17 cellular contexts compared by ENCODE assay signal in the genomic region with DNA sequence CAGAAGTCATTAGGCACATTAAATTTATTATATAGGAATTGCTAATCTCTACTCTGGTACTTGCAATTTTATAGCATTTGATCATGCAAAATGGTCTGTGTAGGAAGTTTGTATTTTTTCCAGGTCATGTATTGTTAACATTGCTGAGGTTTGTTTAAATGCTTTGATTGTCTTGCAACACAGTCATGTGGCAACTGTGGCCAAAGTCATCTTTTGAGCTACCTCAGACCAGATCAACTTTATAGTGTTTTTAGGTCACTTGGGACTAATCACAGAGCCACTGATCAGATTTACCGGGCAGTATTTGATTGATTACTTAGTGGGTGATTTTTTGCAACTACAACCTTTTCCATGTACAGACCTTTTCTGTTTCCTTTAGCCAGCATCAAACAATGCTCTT. TPM values are rescaled to one million over a fixed set of nuclear protein-coding genes. Genes with fewer than 3 reads are reported as not detected.
DNase-seq lines count a peak whose midpoint lies in the region; ATAC-seq, FAIRE-seq and TF ChIP-seq lines count a peak whose summit lies in the region.
"Had no signal": no experiment of that assay in that cellular context is flagged by ENCODE, and none has a peak within 500 bp of the region (broad histone marks: within the 10 kb centered on the region; RNA-seq: fewer than 3 reads in every experiment).

No MANE protein-coding gene starts in this region.

- H3K27ac Mint-ChIP-seq in activated CD4-positive, alpha-beta T cell treated with anti-CD3 and anti-CD28 coated beads, Interleukin-2, amount 10 ng/mL, durations not matched to agents 7 days and 5 days = no peak overlapping the region
- H3K27ac Mint-ChIP-seq: CD8-positive, alpha-beta memory T cell had no signal

- no peak overlapping the region for H3K9ac ChIP-seq in liver (ENCODE audit: low read depth in 1 of 2, low read length in 2 of 2)
- H3K9ac ChIP-seq in HepG2 (ENCODE audit: insufficient read depth, low read depth, low read length) = no peak overlapping the region
- H3K9ac ChIP-seq: BLaER1 had no signal

- intact Hi-C loops in HepG2 (cut with micrococcal nuclease; ENCODE audit: unreplicated experiment) = no loop called here

- no peak overlapping the region for H3K4me3 Mint-ChIP-seq in activated CD4-positive, alpha-beta T cell treated with anti-CD3 and anti-CD28 coated beads, Interleukin-2, amount 10 ng/mL, durations not matched to agents 7 days and 5 days
- H3K4me3 Mint-ChIP-seq: CD8-positive, alpha-beta memory T cell had no signal

- H3K36me3 ChIP-seq in liver (ENCODE audit: control insufficient read depth in 4 of 4, insufficient read depth in 3 of 4, low read depth in 1 of 4, low read length in 3 of 4) = no peaks in the 10 kb centered on the region
- H3K36me3 ChIP-seq in HepG2 (replicated peaks in 1 of 2; ENCODE audit: control insufficient read depth in 1 of 2, insufficient read depth in 2 of 2, low read length in 2 of 2) = no peaks in the 10 kb centered on the region
- H3K36me3 ChIP-seq: BLaER1 had no signal

- POLR2A ChIA-PET in HepG2 (lab: Yijun Ruan, JAX) = no interaction called here
- POLR2A ChIA-PET in activated CD4-positive, alpha-beta T cell treated with anti-CD3 and anti-CD28 coated beads, Interleukin-2, amount 10 ng/mL, durations not matched to agents 7 days and 5 days (lab: Charles Lee) = no interaction called here

- no peak overlapping the region for H3K4me2 ChIP-seq in HepG2 (ENCODE audit: low read depth, low read length)
- H3K4me2 ChIP-seq: BLaER1 had no signal

- peaks cover 25% of the 10 kb centered on the region for H3K27me3 Mint-ChIP-seq in activated CD4-positive, alpha-beta T cell treated with anti-CD3 and anti-CD28 coated beads, Interleukin-2, amount 10 ng/mL, durations not matched to agents 7 days and 5 days

- TF ChIP-seq CTCF in liver (IDR thresholded peaks at IDR 0.05; ENCODE audit: low read depth, low read length, missing input control) (no peak), HepG2 (CRISPR knock-in tag; IDR thresholded peaks at IDR 0.05) (no peak), epithelial cell of esophagus (IDR thresholded peaks at IDR 0.05; ENCODE audit: insufficient read depth, low read depth, low read length, missing control alignments) (no peak), GM13977 (IDR thresholded peaks at IDR 0.05; ENCODE audit: extremely low read depth, insufficient read depth, missing control alignments) (no peak)

- no peaks in the 10 kb centered on the region for H3K9me3 ChIP-seq in liver (ENCODE audit: control insufficient read depth in 4 of 4, low read length in 3 of 4)
- H3K9me3 ChIP-seq in HepG2 (ENCODE audit: low read length) = no peaks in the 10 kb centered on the region
- H3K9me3 ChIP-seq: BLaER1, Caco-2 had no signal

- H3K4me1 ChIP-seq in liver (ENCODE audit: control insufficient read depth in 4 of 4, insufficient read depth in 4 of 4, low read length in 3 of 4) (peaks cover 2 to 11% (median 9%) of the 10 kb centered on the region in 4 donors), HepG2 (ENCODE audit: insufficient read depth, low read length) (no peaks in the 10 kb centered on the region)
- H3K4me1 ChIP-seq: BLaER1, Caco-2 had no signal

- H3K79me2 ChIP-seq in HepG2 (ENCODE audit: insufficient read depth, low read length) = no peaks in the 10 kb centered on the region

- no peak for ATAC-seq in HepG2
- ATAC-seq in left lobe of liver = peak; percentile 95
- ATAC-seq: HCT116 had no signal

- in situ Hi-C loops in HepG2 (cut with HindIII; ENCODE audit: extremely low pct_ligation_motif_present, low pct_unique_long_range_greater_than_20kb) (no loop called here), GM13977 (cut with MboI; ENCODE audit: low pct_unique_long_range_greater_than_20kb, low sequenced_read_pairs, unreplicated experiment) (no loop called here)

- TF ChIP-seq POLR2A in HepG2 (IDR thresholded peaks at IDR 0.05; ENCODE audit: insufficient read depth in 1 of 2, low read depth in 2 of 2, low read length in 2 of 2) = no peak

- no peaks in the 10 kb centered on the region for H3K4me1 Mint-ChIP-seq in activated CD4-positive, alpha-beta T cell treated with anti-CD3 and anti-CD28 coated beads, Interleukin-2, amount 10 ng/mL, durations not matched to agents 7 days and 5 days
- H3K4me1 Mint-ChIP-seq: CD8-positive, alpha-beta memory T cell had no signal

- DNase-seq in HepG2 (ENCODE audit: low spot score) (no peak), epithelial cell of esophagus (ENCODE audit: low read depth) (peak; percentile 38), left lobe of liver (ENCODE audit: low spot score) (peak; percentile 63), GM13977 (ENCODE audit: low spot score) (no peak), DMS 273 treated with DMSO at 0.1 percent for 48 hours (lab: John Stamatoyannopoulos, UW) (no peak), middle frontal gyrus (ENCODE audit: extremely low spot score, low spot score) (no peak)
- no peak for DNase-seq in activated CD4-positive, alpha-beta T cell treated with anti-CD3 and anti-CD28 coated beads, Interleukin-2, amount 10 ng/mL, durations not matched to agents 7 days and 5 days
- DNase-seq: 8988T; AML-193; Caco-2; CD8-positive, alpha-beta memory T cell; DMS53; GF-D8 had no signal

- no TSS peak for BruUV-seq in HepG2 (replicated peaks; lab: Mats Ljungman, UMichigan)

- FAIRE-seq in HepG2 (lab: Jason Lieb, UNC) = no peak
- FAIRE-seq: H54 had no signal

- WGBS in liver = 25% methylated on average over 1 of the region's 1 CpG
- WGBS in HepG2 (ENCODE audit: low lambda C conversion rate) = 0% methylated on average over 1 of the region's 1 CpG

- CTCF ChIA-PET in HepG2 (lab: Yijun Ruan, JAX; ENCODE audit: low intra/inter-chr PET ratio, low total read pairs) = no interaction called here
- CTCF ChIA-PET in activated CD4-positive, alpha-beta T cell treated with anti-CD3 and anti-CD28 coated beads, Interleukin-2, amount 10 ng/mL, durations not matched to agents 7 days and 5 days (lab: Charles Lee) = no interaction called here

- no peaks in the 10 kb centered on the region for H3K9me3 Mint-ChIP-seq in activated CD4-positive, alpha-beta T cell treated with anti-CD3 and anti-CD28 coated beads, Interleukin-2, amount 10 ng/mL, durations not matched to agents 7 days and 5 days
- H3K9me3 Mint-ChIP-seq: CD8-positive, alpha-beta memory T cell had no signal

- H4K20me1 ChIP-seq in HepG2 (ENCODE audit: insufficient read depth, low read length) = no peaks in the 10 kb centered on the region
- H4K20me1 ChIP-seq: BLaER1 had no signal

- TF ChIP-seq RAD21 in liver (IDR thresholded peaks at IDR 0.05) = no peak
- TF ChIP-seq RAD21 in HepG2 (CRISPR knock-in tag; IDR thresholded peaks at IDR 0.05) = no peak

- H3K27ac ChIP-seq in liver (ENCODE audit: low read depth in 1 of 2, low read length in 2 of 2) (peak overlapping the region in 1 of 2 donors; percentile 53), HepG2 (ENCODE audit: extremely low read length, insufficient read depth, low read length) (no peak overlapping the region)
- H3K27ac ChIP-seq: BLaER1 had no signal

- H3K36me3 Mint-ChIP-seq in activated CD4-positive, alpha-beta T cell treated with anti-CD3 and anti-CD28 coated beads, Interleukin-2, amount 10 ng/mL, durations not matched to agents 7 days and 5 days (ENCODE audit: low read depth) = no peaks in the 10 kb centered on the region
- H3K36me3 Mint-ChIP-seq: CD8-positive, alpha-beta memory T cell had no signal

- H3K4me3 ChIP-seq in liver (ENCODE audit: low read depth in 1 of 3, low read length in 3 of 3) = no peak overlapping the region
- H3K4me3 ChIP-seq in HepG2 (replicated peaks in 1 of 3; ENCODE audit: insufficient read depth in 1 of 3, low read depth in 2 of 3, low read length in 3 of 3) = no peak overlapping the region
- peak overlapping the region; percentile 63 for H3K4me3 ChIP-seq in epithelial cell of esophagus (ENCODE audit: low read length)
- H3K4me3 ChIP-seq: BLaER1 had no signal

- TF ChIP-seq EP300 in HepG2 (IDR thresholded peaks at IDR 0.05; ENCODE audit: low read depth in 2 of 2, low read length in 2 of 2) (no peak), HepG2 (CRISPR knock-in tag; IDR thresholded peaks at IDR 0.05; ENCODE audit: borderline replicate concordance) (no peak)

- H3K27me3 ChIP-seq in liver (ENCODE audit: control insufficient read depth in 4 of 4, insufficient read depth in 4 of 4, low read length in 3 of 4) (no peaks in the 10 kb centered on the region), HepG2 (ENCODE audit: control insufficient read depth in 1 of 2, insufficient read depth in 2 of 2, low read length in 2 of 2) (peaks cover 1 to 26% of the 10 kb centered on the region in 2 experiments; a peak in 3 of 5 replicates)
- H3K27me3 ChIP-seq: BLaER1 had no signal

- H2AFZ ChIP-seq in HepG2 (ENCODE audit: low read length) = no peak overlapping the region

RNA-seq across cellular contexts. Expression of gene SERPINB5, which starts 3.7 kb away (rescaled TPM):
- total RNA-seq in liver (not detected), HepG2 (2016; rRNA removed; fragmentation: Illumina TruSeq; extraction: Trizol) (not detected in 2 replicates), left lobe of liver (not detected)
- polyA plus RNA-seq in liver (under 1 TPM in 1 of 2 donors, not detected in 1; 0.05 TPM), HepG2 (2011; rRNA removed) (not detected in 2 replicates)
- total RNA-seq in HepG2 (2016; cell fraction: cytosol; rRNA removed; fragmentation: Illumina TruSeq; extraction: Trizol; ENCODE audit: low read depth) = not detected in 2 replicates
- not detected in 2 replicates for total RNA-seq in HepG2 (2016; cell fraction: insoluble cytoplasmic fraction; rRNA removed; fragmentation: Illumina TruSeq; extraction: Trizol)
- not detected in 2 replicates for total RNA-seq in HepG2 (2016; cell fraction: membrane; rRNA removed; fragmentation: Illumina TruSeq; extraction: Trizol)
- not detected in 2 replicates for total RNA-seq in HepG2 (2016; cell fraction: nucleus; rRNA removed; fragmentation: Illumina TruSeq; extraction: Trizol)
- not detected in 2 replicates for polyA plus RNA-seq in HepG2 (2011; cell fraction: cytosol; rRNA removed)
- polyA plus RNA-seq in HepG2 (2011; cell fraction: nucleus; rRNA removed) = not detected in 2 replicates
- polyA plus RNA-seq in HepG2 (2012) = not detected in 2 replicates
- polyA plus RNA-seq in HepG2 (2016; cell fraction: cytosol; fragmentation: Illumina TruSeq; extraction: Trizol; ENCODE audit: low read depth) = not detected in 2 replicates
- polyA plus RNA-seq in HepG2 (2016; cell fraction: insoluble cytoplasmic fraction; fragmentation: Illumina TruSeq; extraction: Trizol; ENCODE audit: low read depth) = not detected in 2 replicates
- polyA plus RNA-seq in HepG2 (2016; cell fraction: membrane; fragmentation: Illumina TruSeq; extraction: Trizol; ENCODE audit: low read depth) = not detected in 2 replicates
- not detected in 2 replicates for polyA plus RNA-seq in HepG2 (2016; cell fraction: nucleus; fragmentation: Illumina TruSeq; extraction: Trizol; ENCODE audit: insufficient read depth, low read depth)
- 133 TPM in 1 of 2 replicates, not detected in the other for polyA minus RNA-seq in HepG2 (2011; rRNA and poly(A)+ RNA removed; ENCODE audit: low replicate concordance)
- not detected in 2 replicates for polyA minus RNA-seq in HepG2 (2011; cell fraction: cytosol; rRNA and poly(A)+ RNA removed)
- not detected in 2 replicates for polyA minus RNA-seq in HepG2 (2011; cell fraction: nucleus; rRNA and poly(A)+ RNA removed)
- total RNA-seq in activated CD4-positive, alpha-beta T cell treated with anti-CD3 and anti-CD28 coated beads, Interleukin-2, amount 10 ng/mL, durations not matched to agents 7 days and 5 days = not detected
- total RNA-seq: Caco-2; CD8-positive, alpha-beta memory T cell had no signal
- polyA plus RNA-seq: CD8-positive, alpha-beta memory T cell had no signal

RNA-seq across cellular contexts. Expression of gene VPS4B, which starts 58.2 kb away (rescaled TPM):
- 10 to 100 TPM; 18.6 to 20.6 TPM for total RNA-seq in liver
- polyA plus RNA-seq in liver = 10 to 100 TPM; 12.2 to 17.7 TPM
- total RNA-seq in HepG2 (2016; rRNA removed; fragmentation: Illumina TruSeq; extraction: Trizol) = 25.9 and 38.3 TPM in 2 replicates
- 2.2 TPM in 2 replicates for total RNA-seq in HepG2 (2016; cell fraction: cytosol; rRNA removed; fragmentation: Illumina TruSeq; extraction: Trizol; ENCODE audit: low read depth)
- 28.6 and 39.0 TPM in 2 replicates for total RNA-seq in HepG2 (2016; cell fraction: insoluble cytoplasmic fraction; rRNA removed; fragmentation: Illumina TruSeq; extraction: Trizol)
- 7.0 and 9.1 TPM in 2 replicates for total RNA-seq in HepG2 (2016; cell fraction: membrane; rRNA removed; fragmentation: Illumina TruSeq; extraction: Trizol)
- total RNA-seq in HepG2 (2016; cell fraction: nucleus; rRNA removed; fragmentation: Illumina TruSeq; extraction: Trizol) = 17.0 and 25.2 TPM in 2 replicates
- polyA plus RNA-seq in HepG2 (2011; rRNA removed) = 11.7 and 12.8 TPM in 2 replicates
- polyA plus RNA-seq in HepG2 (2011; cell fraction: cytosol; rRNA removed) = 7.0 and 9.7 TPM in 2 replicates
- 3.3 and 4.4 TPM in 2 replicates for polyA plus RNA-seq in HepG2 (2011; cell fraction: nucleus; rRNA removed)
- 20.2 and 20.4 TPM in 2 replicates for polyA plus RNA-seq in HepG2 (2012)
- polyA plus RNA-seq in HepG2 (2016; cell fraction: cytosol; fragmentation: Illumina TruSeq; extraction: Trizol; ENCODE audit: low read depth) = 0.92 and 1.0 TPM in 2 replicates
- polyA plus RNA-seq in HepG2 (2016; cell fraction: insoluble cytoplasmic fraction; fragmentation: Illumina TruSeq; extraction: Trizol; ENCODE audit: low read depth) = 29.8 and 30.0 TPM in 2 replicates
- 3.6 and 3.7 TPM in 2 replicates for polyA plus RNA-seq in HepG2 (2016; cell fraction: membrane; fragmentation: Illumina TruSeq; extraction: Trizol; ENCODE audit: low read depth)
- 15.7 and 17.2 TPM in 2 replicates for polyA plus RNA-seq in HepG2 (2016; cell fraction: nucleus; fragmentation: Illumina TruSeq; extraction: Trizol; ENCODE audit: insufficient read depth, low read depth)
- polyA minus RNA-seq in HepG2 (2011; rRNA and poly(A)+ RNA removed; ENCODE audit: low replicate concordance) = 30.2 and 30.7 TPM in 2 replicates
- polyA minus RNA-seq in HepG2 (2011; cell fraction: cytosol; rRNA and poly(A)+ RNA removed) = 12.1 and 16.9 TPM in 2 replicates
- polyA minus RNA-seq in HepG2 (2011; cell fraction: nucleus; rRNA and poly(A)+ RNA removed) = 27.9 and 33.8 TPM in 2 replicates
- total RNA-seq in left lobe of liver = 24.7 TPM
- total RNA-seq in activated CD4-positive, alpha-beta T cell treated with anti-CD3 and anti-CD28 coated beads, Interleukin-2, amount 10 ng/mL, durations not matched to agents 7 days and 5 days = 10 to 100 TPM; 69.9 to 84.7 TPM

Comparison
In these comparisons a context has a peak if more than half of its experiments do, and no peak if none do; other contexts are left out.
1. DNase-seq: peak in epithelial cell of esophagus (single experiment) and left lobe of liver (single experiment); none in HepG2 (single experiment), GM13977 (single experiment), DMS 273 treated with DMSO at 0.1 percent for 48 hours (single experiment), middle frontal gyrus (single experiment) and activated CD4-positive, alpha-beta T cell treated with anti-CD3 and anti-CD28 coated beads, Interleukin-2, amount 10 ng/mL, durations not matched to agents 7 days and 5 days (single experiment).